1 cellular context compared by ENCODE assay signal in genomic region chr10:116888380-116889055, GRCh38.
TF ChIP-seq lines count a peak whose summit lies in the region.

No MANE protein-coding gene starts in this region.

TF ChIP-seq in HepG2, 621 proteins besides CTCF, POLR2A, EP300 and RAD21 (continued from another document):
- TF ChIP-seq, protein P1, sequence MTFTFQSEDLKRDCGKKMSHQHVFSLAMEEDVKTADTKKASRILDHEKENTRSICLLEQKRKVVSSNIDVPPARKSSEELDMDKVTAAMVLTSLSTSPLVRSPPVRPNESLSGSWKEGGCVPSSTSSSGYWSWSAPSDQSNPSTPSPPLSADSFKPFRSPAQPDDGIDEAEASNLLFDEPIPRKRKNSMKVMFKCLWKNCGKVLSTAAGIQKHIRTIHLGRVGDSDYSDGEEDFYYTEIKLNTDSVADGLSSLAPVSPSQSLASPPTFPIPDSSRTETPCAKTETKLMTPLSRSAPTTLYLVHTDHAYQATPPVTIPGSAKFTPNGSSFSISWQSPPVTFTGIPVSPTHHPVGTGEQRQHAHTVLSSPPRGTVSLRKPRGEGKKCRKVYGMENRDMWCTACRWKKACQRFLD (CRISPR knock-in tag; IDR thresholded peaks at IDR 0.05; ENCODE audit: borderline replicate concordance): no peak
- TF ChIP-seq ZNF652 (CRISPR knock-in tag; IDR thresholded peaks at IDR 0.05; ENCODE audit: borderline replicate concordance, low read depth): peak; percentile 45; the same call in 1 of the 2 replicates
- TF ChIP-seq NFKB2 (CRISPR knock-in tag; IDR thresholded peaks at IDR 0.05; ENCODE audit: borderline replicate concordance): no peak
- TF ChIP-seq NFE2 (CRISPR knock-in tag; IDR thresholded peaks at IDR 0.05): no peak
- TF ChIP-seq DNMT1 (CRISPR knock-in tag; IDR thresholded peaks at IDR 0.05): no peak
- no peak for TF ChIP-seq ESRRA (CRISPR knock-in tag; IDR thresholded peaks at IDR 0.05; ENCODE audit: low read depth)
- TF ChIP-seq JUN (CRISPR knock-in tag; IDR thresholded peaks at IDR 0.05): no peak
